In the genomic region with DNA sequence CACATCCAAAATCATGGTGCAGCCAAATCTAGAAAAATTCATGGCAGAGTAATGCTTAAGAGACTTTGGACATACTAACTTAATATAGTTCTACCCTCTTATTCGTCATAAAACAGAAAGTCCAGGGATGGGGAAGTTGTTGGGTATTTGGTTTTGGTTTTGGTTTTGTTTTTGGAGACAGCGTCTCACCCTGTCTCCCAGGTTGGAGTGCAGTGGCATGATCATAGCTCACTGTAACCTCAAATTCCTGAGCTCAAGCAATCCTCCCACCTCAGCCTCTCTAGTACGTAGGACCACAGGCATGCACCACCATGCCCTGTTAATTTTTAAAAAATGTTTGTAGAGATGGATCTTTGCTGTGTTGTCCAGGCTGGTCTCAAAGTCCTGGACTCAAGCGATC, we compare ENCODE assay signal across 8 cellular contexts.
A peak's percentile ranks its signal among the peaks of the same experiment; 100 is the strongest.
DNase-seq lines count a peak whose midpoint lies in the region; ATAC-seq and TF ChIP-seq lines count a peak whose summit lies in the region.

No MANE protein-coding gene starts in this region.

- no peak for DNase-seq in activated naive CD8-positive, alpha-beta T cell treated with anti-CD3 and anti-CD28 coated beads, Interleukin-2, amount 10 ng/mL, durations not matched to agents 7 days and 5 days
- DNase-seq in activated naive CD8-positive, alpha-beta T cell treated with anti-CD3 and anti-CD28 coated beads, Interleukin-2, amount 50 U/mL, for 24 hours: no peak
- peak; percentile 60 for DNase-seq in RPMI7951 (ENCODE audit: low read depth)
- DNase-seq in stimulated activated naive B cell treated with anti-CD40 and anti-IgM and Interleukin-4, amounts not matched to agents 10 μg/mL and 1 μg/mL and 100 μg/mL, for 72 hours: no peak
- no peak for DNase-seq in SW480 (ENCODE audit: low spot score)
- DNase-seq in KBM-7: no peak
- DNase-seq in progenitor cell of endocrine pancreas (ENCODE audit: low spot score, unreplicated experiment): no peak

- ATAC-seq in activated naive CD8-positive, alpha-beta T cell treated with anti-CD3 and anti-CD28 coated beads, Interleukin-2, amount 10 ng/mL, durations not matched to agents 7 days and 5 days (ENCODE audit: low read depth): no peak
- ATAC-seq in activated naive CD8-positive, alpha-beta T cell treated with anti-CD3 and anti-CD28 coated beads, Interleukin-2, amount 50 U/mL, for 24 hours: no peak
- peak; percentile 85 for ATAC-seq in HG03097 (IDR thresholded peaks at IDR 0.05; ENCODE audit: low FRiP score, unreplicated experiment)
- ATAC-seq in stimulated activated naive B cell treated with anti-CD40 and anti-IgM and Interleukin-4, amounts not matched to agents 10 μg/mL and 1 μg/mL and 100 μg/mL, for 72 hours (replicated peaks): peak; percentile 62 to 73

- POLR2A ChIA-PET in activated naive CD8-positive, alpha-beta T cell treated with anti-CD3 and anti-CD28 coated beads, Interleukin-2, amount 10 ng/mL, durations not matched to agents 7 days and 5 days (lab: Charles Lee): no interaction called here

- H3K4me1 Mint-ChIP-seq in activated naive CD8-positive, alpha-beta T cell treated with anti-CD3 and anti-CD28 coated beads, Interleukin-2, amount 10 ng/mL, durations not matched to agents 7 days and 5 days: no peaks in the 10 kb centered on the region
- peaks cover 6% of the 10 kb centered on the region for H3K4me1 Mint-ChIP-seq in activated naive CD8-positive, alpha-beta T cell treated with anti-CD3 and anti-CD28 coated beads, Interleukin-2, amount 50 U/mL, for 24 hours
- H3K4me1 Mint-ChIP-seq in stimulated activated naive B cell treated with anti-CD40 and anti-IgM and Interleukin-4, amounts not matched to agents 10 μg/mL and 1 μg/mL and 100 μg/mL, for 72 hours: peaks cover 4 to 7% of the 10 kb centered on the region in 2 donors
- peaks cover 5% of the 10 kb centered on the region for H3K4me1 Mint-ChIP-seq in progenitor cell of endocrine pancreas (ENCODE audit: low read depth)

- no peak for TF ChIP-seq CTCF in progenitor cell of endocrine pancreas (IDR thresholded peaks at IDR 0.05; ENCODE audit: unreplicated experiment)

- H3K4me3 Mint-ChIP-seq in activated naive CD8-positive, alpha-beta T cell treated with anti-CD3 and anti-CD28 coated beads, Interleukin-2, amount 10 ng/mL, durations not matched to agents 7 days and 5 days: peak overlapping the region; percentile 58
- H3K4me3 Mint-ChIP-seq in activated naive CD8-positive, alpha-beta T cell treated with anti-CD3 and anti-CD28 coated beads, Interleukin-2, amount 50 U/mL, for 24 hours: no peak overlapping the region
- H3K4me3 Mint-ChIP-seq in stimulated activated naive B cell treated with anti-CD40 and anti-IgM and Interleukin-4, amounts not matched to agents 10 μg/mL and 1 μg/mL and 100 μg/mL, for 72 hours: peak overlapping the region; percentile 2 to 23
- H3K4me3 Mint-ChIP-seq in progenitor cell of endocrine pancreas (ENCODE audit: low read depth): no peak overlapping the region

- H3K27me3 Mint-ChIP-seq in activated naive CD8-positive, alpha-beta T cell treated with anti-CD3 and anti-CD28 coated beads, Interleukin-2, amount 10 ng/mL, durations not matched to agents 7 days and 5 days: no peaks in the 10 kb centered on the region
- H3K27me3 Mint-ChIP-seq in activated naive CD8-positive, alpha-beta T cell treated with anti-CD3 and anti-CD28 coated beads, Interleukin-2, amount 50 U/mL, for 24 hours: no peaks in the 10 kb centered on the region
- no peaks in the 10 kb centered on the region for H3K27me3 Mint-ChIP-seq in stimulated activated naive B cell treated with anti-CD40 and anti-IgM and Interleukin-4, amounts not matched to agents 10 μg/mL and 1 μg/mL and 100 μg/mL, for 72 hours
- H3K27me3 Mint-ChIP-seq in progenitor cell of endocrine pancreas: no peaks in the 10 kb centered on the region

- no peaks in the 10 kb centered on the region for H3K9me3 Mint-ChIP-seq in activated naive CD8-positive, alpha-beta T cell treated with anti-CD3 and anti-CD28 coated beads, Interleukin-2, amount 10 ng/mL, durations not matched to agents 7 days and 5 days
- no peaks in the 10 kb centered on the region for H3K9me3 Mint-ChIP-seq in activated naive CD8-positive, alpha-beta T cell treated with anti-CD3 and anti-CD28 coated beads, Interleukin-2, amount 50 U/mL, for 24 hours
- peaks cover 3 to 4% of the 10 kb centered on the region in 2 donors for H3K9me3 Mint-ChIP-seq in stimulated activated naive B cell treated with anti-CD40 and anti-IgM and Interleukin-4, amounts not matched to agents 10 μg/mL and 1 μg/mL and 100 μg/mL, for 72 hours
- peaks cover 3% of the 10 kb centered on the region for H3K9me3 Mint-ChIP-seq in progenitor cell of endocrine pancreas (ENCODE audit: low read depth)

- H3K27ac Mint-ChIP-seq in activated naive CD8-positive, alpha-beta T cell treated with anti-CD3 and anti-CD28 coated beads, Interleukin-2, amount 10 ng/mL, durations not matched to agents 7 days and 5 days: no peak overlapping the region
- H3K27ac Mint-ChIP-seq in activated naive CD8-positive, alpha-beta T cell treated with anti-CD3 and anti-CD28 coated beads, Interleukin-2, amount 50 U/mL, for 24 hours: no peak overlapping the region
- no peak overlapping the region for H3K27ac Mint-ChIP-seq in stimulated activated naive B cell treated with anti-CD40 and anti-IgM and Interleukin-4, amounts not matched to agents 10 μg/mL and 1 μg/mL and 100 μg/mL, for 72 hours
- H3K27ac Mint-ChIP-seq in progenitor cell of endocrine pancreas: no peak overlapping the region

- in situ Hi-C loops in KBM-7 (cut with MboI; ENCODE audit: low pct_unique_long_range_greater_than_20kb, low sequenced_read_pairs): no loop called here

- no peaks in the 10 kb centered on the region for H3K36me3 Mint-ChIP-seq in activated naive CD8-positive, alpha-beta T cell treated with anti-CD3 and anti-CD28 coated beads, Interleukin-2, amount 10 ng/mL, durations not matched to agents 7 days and 5 days
- no peaks in the 10 kb centered on the region for H3K36me3 Mint-ChIP-seq in activated naive CD8-positive, alpha-beta T cell treated with anti-CD3 and anti-CD28 coated beads, Interleukin-2, amount 50 U/mL, for 24 hours (ENCODE audit: low read depth)
- no peaks in the 10 kb centered on the region for H3K36me3 Mint-ChIP-seq in stimulated activated naive B cell treated with anti-CD40 and anti-IgM and Interleukin-4, amounts not matched to agents 10 μg/mL and 1 μg/mL and 100 μg/mL, for 72 hours
- H3K36me3 Mint-ChIP-seq in progenitor cell of endocrine pancreas (ENCODE audit: insufficient read depth): no peaks in the 10 kb centered on the region

Comparison
In these comparisons a context has a peak if more than half of its experiments do, and no peak if none do; other contexts are left out.
1. H3K4me3 Mint-ChIP-seq: peak in activated naive CD8-positive, alpha-beta T cell treated with anti-CD3 and anti-CD28 coated beads, Interleukin-2, amount 10 ng/mL, durations not matched to agents 7 days and 5 days (single experiment) and stimulated activated naive B cell treated with anti-CD40 and anti-IgM and Interleukin-4, amounts not matched to agents 10 μg/mL and 1 μg/mL and 100 μg/mL, for 72 hours (2 of 2); none in activated naive CD8-positive, alpha-beta T cell treated with anti-CD3 and anti-CD28 coated beads, Interleukin-2, amount 50 U/mL, for 24 hours (single experiment) and progenitor cell of endocrine pancreas (single experiment).
2. ATAC-seq: peak in HG03097 (single experiment) and stimulated activated naive B cell treated with anti-CD40 and anti-IgM and Interleukin-4, amounts not matched to agents 10 μg/mL and 1 μg/mL and 100 μg/mL, for 72 hours (2 of 2); none in activated naive CD8-positive, alpha-beta T cell treated with anti-CD3 and anti-CD28 coated beads, Interleukin-2, amount 10 ng/mL, durations not matched to agents 7 days and 5 days (single experiment) and activated naive CD8-positive, alpha-beta T cell treated with anti-CD3 and anti-CD28 coated beads, Interleukin-2, amount 50 U/mL, for 24 hours (single experiment).